15 cellular contexts compared by ENCODE assay signal in genomic region chr1:38941093-38941492, GRCh38. TPM values are rescaled to one million over a fixed set of nuclear protein-coding genes. Genes with fewer than 3 reads are reported as not detected.
A peak's percentile ranks its signal among the peaks of the same experiment; 100 is the strongest.
DNase-seq lines count a peak whose midpoint lies in the region; ATAC-seq and TF ChIP-seq lines count a peak whose summit lies in the region.
"Had no signal": no experiment of that assay in that cellular context is flagged by ENCODE, and none has a peak within 500 bp of the region (broad histone marks: within the 10 kb centered on the region; RNA-seq: fewer than 3 reads in every experiment).

No MANE protein-coding gene starts in this region.

- H3K27ac ChIP-seq in RWPE2 (ENCODE audit: poor library complexity, severe bottlenecking) (no peak overlapping the region), epithelial cell of prostate (peak overlapping the region; percentile 51), mucosa of rectum (ENCODE audit: low read depth in 2 of 2, low read length in 2 of 2) (peak overlapping the region; percentile 86 to 89), transverse colon (peak overlapping the region; percentile 75 to 84 (median 78))

- H3K27me3 ChIP-seq in RWPE2 (ENCODE audit: insufficient read depth, poor library complexity, severe bottlenecking) (no peaks in the 10 kb centered on the region), mucosa of rectum (ENCODE audit: control insufficient read depth in 2 of 2, insufficient read depth in 2 of 2, low read length in 2 of 2) (no peaks in the 10 kb centered on the region), transverse colon (no peaks in the 10 kb centered on the region)

- no peak for TF ChIP-seq EP300 in transverse colon (IDR thresholded peaks at IDR 0.05; ENCODE audit: low read depth)

- in situ Hi-C loops in transverse colon (cut with MboI; ENCODE audit: low pct_ligation_motif_present in 1 of 4, low pct_unique_long_range_greater_than_20kb in 1 of 4, low sequenced_read_pairs in 3 of 4): no loop called here

- ATAC-seq in RWPE2 (ENCODE audit: low read depth): peak; percentile 49; the same call in 1 of the 3 replicates
- ATAC-seq: activated CD8-positive, alpha-beta memory T cell treated with anti-CD3 and anti-CD28 coated beads, Interleukin-2, amount 10 ng/mL, durations not matched to agents 7 days and 5 days; activated naive CD8-positive, alpha-beta T cell treated with anti-CD3 and anti-CD28 coated beads, Interleukin-2, amount 50 U/mL, for 24 hours had no signal

- no peak for TF ChIP-seq POLR2A in transverse colon (IDR thresholded peaks at IDR 0.05)

- peak overlapping the region; percentile 29 for H3K4me3 ChIP-seq in RWPE2 (ENCODE audit: severe bottlenecking)
- peak overlapping the region; percentile 87 for H3K4me3 ChIP-seq in mucosa of rectum (ENCODE audit: low read length in 2 of 2)
- peak overlapping the region; percentile 34 to 55 (median 36) for H3K4me3 ChIP-seq in transverse colon

- intact Hi-C loops in transverse colon (cut with DNase I; ENCODE audit: low total_unique reads): no loop called here

- H3K36me3 ChIP-seq in RWPE2 (ENCODE audit: low read depth) (no peaks in the 10 kb centered on the region), mucosa of rectum (ENCODE audit: control insufficient read depth in 2 of 2, insufficient read depth in 2 of 2, low read length in 2 of 2) (no peaks in the 10 kb centered on the region), transverse colon (no peaks in the 10 kb centered on the region)

- 13 to 35% methylated on average over 4 of the region's 4 CpGs for WGBS in transverse colon (ENCODE audit: low coverage in 1 of 2), 2 donors

- no peak for TF ChIP-seq CTCF in RWPE2 (IDR thresholded peaks at IDR 0.05; ENCODE audit: poor library complexity, severe bottlenecking)
- TF ChIP-seq CTCF in transverse colon (IDR thresholded peaks at IDR 0.05): peak in 3 of 5 experiments; percentile 14 to 47 (median 19)

- peak overlapping the region; percentile 84 to 88 for H3K9ac ChIP-seq in mucosa of rectum (ENCODE audit: low read depth in 1 of 2, low read length in 2 of 2)

- H3K4me1 ChIP-seq in RWPE2 (ENCODE audit: insufficient read depth, poor library complexity, severe bottlenecking) (no peaks in the 10 kb centered on the region), mucosa of rectum (ENCODE audit: control insufficient read depth in 2 of 2, insufficient read depth in 2 of 2, low read length in 2 of 2) (peaks cover 8 to 18% of the 10 kb centered on the region in 2 donors), transverse colon (peaks cover 0 to 10% (median 4%) of the 10 kb centered on the region in 4 donors)

- DNase-seq in RWPE2 (ENCODE audit: low spot score): no peak
- no peak for DNase-seq in epithelial cell of prostate (ENCODE audit: low read depth, low spot score)
- DNase-seq in transverse colon: peak; percentile 34
- no peak for DNase-seq in NCI-H2029 (lab: John Stamatoyannopoulos, UW)
- DNase-seq in AG08395 (ENCODE audit: low spot score): no peak
- no peak for DNase-seq in activated CD4-positive, alpha-beta T cell treated with anti-CD3 and anti-CD28 coated beads, Interleukin-2, amount 50 U/mL, for 48 hours
- no peak for DNase-seq in retina
- DNase-seq: activated CD8-positive, alpha-beta memory T cell treated with anti-CD3 and anti-CD28 coated beads, Interleukin-2, amount 10 ng/mL, durations not matched to agents 7 days and 5 days; activated naive CD8-positive, alpha-beta T cell treated with anti-CD3 and anti-CD28 coated beads, Interleukin-2, amount 50 U/mL, for 24 hours; erythroblast; NCI-H1436 treated with DMSO at 0.1 percent for 48 hours; T-helper 1 cell had no signal

- no peaks in the 10 kb centered on the region for H3K9me3 ChIP-seq in RWPE2 (ENCODE audit: severe bottlenecking)
- H3K9me3 ChIP-seq in mucosa of rectum (ENCODE audit: control insufficient read depth in 2 of 2, low read length in 2 of 2): no peaks in the 10 kb centered on the region
- no peaks in the 10 kb centered on the region for H3K9me3 ChIP-seq in transverse colon

RNA-seq across cellular contexts. Expression of gene RHBDL2, which starts 0.5 kb away (rescaled TPM):
- total RNA-seq in transverse colon: 10 to 100 TPM in 3 of 4 donors, 1 to 10 TPM in 1; 3.7 to 22.5 (median 17.6) TPM
- total RNA-seq: activated CD8-positive, alpha-beta memory T cell treated with anti-CD3 and anti-CD28 coated beads, Interleukin-2, amount 10 ng/mL, durations not matched to agents 7 days and 5 days; kidney epithelial cell had no signal

RNA-seq across cellular contexts. Expression of gene AKIRIN1, which starts 50.0 kb away (rescaled TPM):
- 10 to 100 TPM; 38.5 to 70.7 (median 48.3) TPM for total RNA-seq in transverse colon

RNA-seq across cellular contexts. Expression of gene GJA9, which starts 59.7 kb away (rescaled TPM):
- 1 to 10 TPM in 1 of 4 donors, under 1 TPM in 1, not detected in 2; 0.41 to 1.6 TPM for total RNA-seq in transverse colon
- total RNA-seq: activated CD8-positive, alpha-beta memory T cell treated with anti-CD3 and anti-CD28 coated beads, Interleukin-2, amount 10 ng/mL, durations not matched to agents 7 days and 5 days; kidney epithelial cell; posterior vena cava had no signal

Comparison
In these comparisons a context has a peak if more than half of its experiments do, and no peak if none do; other contexts are left out.
1. H3K4me3 ChIP-seq: peak in every context shown above with its lines; median percentile 87 in mucosa of rectum; 36 in transverse colon; 29 in RWPE2.